9 cellular contexts compared by ENCODE assay signal in genomic region chr16:23597003-23597756, GRCh38. TPM values are rescaled to one million over a fixed set of nuclear protein-coding genes. Genes with fewer than 3 reads are reported as not detected.
DNase-seq lines count a peak whose midpoint lies in the region; ATAC-seq, FAIRE-seq and TF ChIP-seq lines count a peak whose summit lies in the region.
"Had no signal": no experiment of that assay in that cellular context is flagged by ENCODE, and none has a peak within 500 bp of the region (broad histone marks: within the 10 kb centered on the region; RNA-seq: fewer than 3 reads in every experiment).

No MANE protein-coding gene starts in this region.

- FAIRE-seq in HepG2 (lab: Jason Lieb, UNC): peak; percentile 12
- no peak for FAIRE-seq in urothelium cell line (lab: Jason Lieb, UNC)
- FAIRE-seq: G401.6 had no signal

- H3K4me3 ChIP-seq in breast epithelium (no peak overlapping the region), HepG2 (replicated peaks in 1 of 3; ENCODE audit: insufficient read depth in 1 of 3, low read depth in 2 of 3, low read length in 3 of 3) (0 out of 6 replicates have a peak overlapping the region, but pooled peaks of 1 of the 3 experiments have one; percentile 98)

- intact Hi-C loops in MCF 10A (cut with micrococcal nuclease): no loop called here
- intact Hi-C loops in breast epithelium (cut with DNase I; ENCODE audit: low total_unique reads): no loop called here
- intact Hi-C loops in HepG2 (cut with micrococcal nuclease; ENCODE audit: unreplicated experiment): loop anchor here (2.0 kb wide), 1 partner anchor 44 kb away; the partner anchor contains the start of genes DCTN5 and PALB2

- H3K36me3 ChIP-seq in breast epithelium (no peaks in the 10 kb centered on the region), HepG2 (replicated peaks in 1 of 2; ENCODE audit: control insufficient read depth in 1 of 2, insufficient read depth in 2 of 2, low read length in 2 of 2) (peaks cover 13 to 30% of the 10 kb centered on the region in 2 experiments; a peak in 4 of 5 replicates)

- TF ChIP-seq CTCF in MCF 10A (IDR thresholded peaks at IDR 0.05; ENCODE audit: unreplicated experiment) (no peak), breast epithelium (IDR thresholded peaks at IDR 0.05) (no peak), HepG2 (CRISPR knock-in tag; IDR thresholded peaks at IDR 0.05) (peak; percentile 64)

- no peak for TF ChIP-seq EP300 in HepG2 (IDR thresholded peaks at IDR 0.05; ENCODE audit: low read depth in 2 of 2, low read length in 2 of 2)
- peak; percentile 10; the same call in 1 of the 2 replicates for TF ChIP-seq EP300 in HepG2 (CRISPR knock-in tag; IDR thresholded peaks at IDR 0.05; ENCODE audit: borderline replicate concordance)

- peak; percentile 45; the same call in 1 of the 2 replicates for TF ChIP-seq RAD21 in HepG2 (CRISPR knock-in tag; IDR thresholded peaks at IDR 0.05)

- peaks cover 4 to 9% of the 10 kb centered on the region in 2 donors for H3K4me1 ChIP-seq in breast epithelium
- peaks cover 28% of the 10 kb centered on the region for H3K4me1 ChIP-seq in HepG2 (ENCODE audit: insufficient read depth, low read length)

- peak overlapping the region; percentile 38 for H2AFZ ChIP-seq in HepG2 (ENCODE audit: low read length)

- H3K27me3 ChIP-seq in breast epithelium (no peaks in the 10 kb centered on the region), HepG2 (ENCODE audit: control insufficient read depth in 1 of 2, insufficient read depth in 2 of 2, low read length in 2 of 2) (peaks cover 0 to 5% of the 10 kb centered on the region in 2 experiments; a peak in 1 of 5 replicates)

- H3K36me3 Mint-ChIP-seq in MCF 10A (ENCODE audit: insufficient read depth, unreplicated experiment): peaks cover 28% of the 10 kb centered on the region
- peaks cover 12% of the 10 kb centered on the region for H3K36me3 Mint-ChIP-seq in activated naive CD8-positive, alpha-beta T cell treated with anti-CD3 and anti-CD28 coated beads for 36 hours

- H3K79me2 ChIP-seq in HepG2 (ENCODE audit: insufficient read depth, low read length): peaks cover 37% of the 10 kb centered on the region

- DNase-seq in MCF 10A (ENCODE audit: unreplicated experiment): peak; percentile 44
- no peak for DNase-seq in breast epithelium (ENCODE audit: low spot score in 2 of 2)
- peak; percentile 47 to 58 for DNase-seq in NCI-H526 (lab: John Stamatoyannopoulos, UW)
- DNase-seq in activated naive CD8-positive, alpha-beta T cell treated with anti-CD3 and anti-CD28 coated beads for 36 hours: peak; percentile 11
- peak; percentile 71 for DNase-seq in HepG2 (ENCODE audit: low spot score)
- no peak for DNase-seq in urothelium cell line (ENCODE audit: low spot score)
- DNase-seq in SKM-1 (lab: John Stamatoyannopoulos, UW; ENCODE audit: unreplicated experiment): no peak
- no peak for DNase-seq in AG08396 (ENCODE audit: low spot score)

- no peak overlapping the region for H3K4me3 Mint-ChIP-seq in MCF 10A (ENCODE audit: unreplicated experiment)
- H3K4me3 Mint-ChIP-seq in activated naive CD8-positive, alpha-beta T cell treated with anti-CD3 and anti-CD28 coated beads for 36 hours: no peak overlapping the region

- no peaks in the 10 kb centered on the region for H3K9me3 Mint-ChIP-seq in MCF 10A (ENCODE audit: unreplicated experiment)
- no peaks in the 10 kb centered on the region for H3K9me3 Mint-ChIP-seq in activated naive CD8-positive, alpha-beta T cell treated with anti-CD3 and anti-CD28 coated beads for 36 hours

- peaks cover 18% of the 10 kb centered on the region for H4K20me1 ChIP-seq in HepG2 (ENCODE audit: insufficient read depth, low read length)

- peak overlapping the region; percentile 79 for H3K4me2 ChIP-seq in HepG2 (ENCODE audit: low read depth, low read length)

- WGBS in HepG2 (ENCODE audit: low lambda C conversion rate): 83% methylated on average over 11 of the region's 11 CpGs

- H3K9me3 ChIP-seq in breast epithelium: no peaks in the 10 kb centered on the region
- no peaks in the 10 kb centered on the region for H3K9me3 ChIP-seq in HepG2 (ENCODE audit: low read length)

- H3K27me3 Mint-ChIP-seq in MCF 10A (ENCODE audit: insufficient read depth, unreplicated experiment): no peaks in the 10 kb centered on the region
- no peaks in the 10 kb centered on the region for H3K27me3 Mint-ChIP-seq in activated naive CD8-positive, alpha-beta T cell treated with anti-CD3 and anti-CD28 coated beads for 36 hours

- peak overlapping the region; percentile 51 for H3K27ac Mint-ChIP-seq in MCF 10A (ENCODE audit: low read depth, unreplicated experiment)
- H3K27ac Mint-ChIP-seq in activated naive CD8-positive, alpha-beta T cell treated with anti-CD3 and anti-CD28 coated beads for 36 hours: peak overlapping the region; percentile 26

- H3K4me1 Mint-ChIP-seq in MCF 10A (ENCODE audit: insufficient read depth, unreplicated experiment): peaks cover 6% of the 10 kb centered on the region
- H3K4me1 Mint-ChIP-seq in activated naive CD8-positive, alpha-beta T cell treated with anti-CD3 and anti-CD28 coated beads for 36 hours: peaks cover 11% of the 10 kb centered on the region

- H3K27ac ChIP-seq in breast epithelium: no peak overlapping the region
- peak overlapping the region; percentile 80 for H3K27ac ChIP-seq in HepG2 (ENCODE audit: extremely low read length, insufficient read depth, low read length)

- TF ChIP-seq POLR2A in breast epithelium (IDR thresholded peaks at IDR 0.05): no peak
- no peak for TF ChIP-seq POLR2A in HepG2 (IDR thresholded peaks at IDR 0.05; ENCODE audit: insufficient read depth in 1 of 2, low read depth in 2 of 2, low read length in 2 of 2)

- in situ Hi-C loops in HepG2 (cut with HindIII; ENCODE audit: extremely low pct_ligation_motif_present, low pct_unique_long_range_greater_than_20kb): no loop called here

- POLR2A ChIA-PET in MCF 10A (lab: Yijun Ruan, JAX) (interaction anchor here (0.6 to 2.4 kb wide), 8 partner anchors 9 to 44 kb away, joined by 3 to 10 read pairs (median 5); partner anchors contain the start of genes DCTN5, EARS2, PALB2 and UBFD1), HepG2 (lab: Yijun Ruan, JAX) (interaction anchor here (1.0 to 2.2 kb wide), 7 partner anchors 16 to 58 kb away, joined by 3 to 28 read pairs (median 5); partner anchors contain the start of genes DCTN5, EARS2, PALB2 and UBFD1)

- CTCF ChIA-PET in MCF 10A (lab: Yijun Ruan, JAX) (interaction anchor here (0.6 to 2.1 kb wide), 26 partner anchors 8 to 683 kb away, joined by 3 to 12 read pairs (median 4); no protein-coding TSS in a partner anchor), HepG2 (lab: Yijun Ruan, JAX; ENCODE audit: low intra/inter-chr PET ratio, low total read pairs) (interaction anchor here (2.2 to 2.5 kb wide), 2 partner anchors 40 to 162 kb away, joined by 10 to 12 read pairs; partner anchors contain the start of genes EARS2 and UBFD1)

- peak overlapping the region; percentile 97; the same call in 1 of the 2 replicates for H3K9ac ChIP-seq in HepG2 (ENCODE audit: insufficient read depth, low read depth, low read length)

- ATAC-seq in HepG2: peak; percentile 50

- BruUV-seq in MCF 10A (replicated peaks; lab: Mats Ljungman, UMichigan) (no TSS peak), HepG2 (replicated peaks; lab: Mats Ljungman, UMichigan) (no TSS peak)

RNA-seq across cellular contexts. Expression of gene NDUFAB1, which starts 1.1 kb away (rescaled TPM):
- total RNA-seq in MCF 10A (2022): 98.3 and 112 TPM in 2 replicates
- 10 to 100 TPM; 59.4 to 75.1 (median 64.6) TPM for total RNA-seq in breast epithelium
- total RNA-seq in activated naive CD8-positive, alpha-beta T cell treated with anti-CD3 and anti-CD28 coated beads for 36 hours: 100 to 1,000 TPM; 175 to 183 TPM
- total RNA-seq in HepG2 (2016; rRNA removed; fragmentation: Illumina TruSeq; extraction: Trizol): 601 and 760 TPM in 2 replicates
- total RNA-seq in HepG2 (2016; cell fraction: cytosol; rRNA removed; fragmentation: Illumina TruSeq; extraction: Trizol; ENCODE audit: low read depth): 295 and 299 TPM in 2 replicates
- 602 and 798 TPM in 2 replicates for total RNA-seq in HepG2 (2016; cell fraction: insoluble cytoplasmic fraction; rRNA removed; fragmentation: Illumina TruSeq; extraction: Trizol)
- 285 and 300 TPM in 2 replicates for total RNA-seq in HepG2 (2016; cell fraction: membrane; rRNA removed; fragmentation: Illumina TruSeq; extraction: Trizol)
- total RNA-seq in HepG2 (2016; cell fraction: nucleus; rRNA removed; fragmentation: Illumina TruSeq; extraction: Trizol): 185 and 192 TPM in 2 replicates
- polyA plus RNA-seq in HepG2 (2011; rRNA removed): 192 and 221 TPM in 2 replicates
- polyA plus RNA-seq in HepG2 (2011; cell fraction: cytosol; rRNA removed): 288 and 387 TPM in 2 replicates
- 84.1 and 87.7 TPM in 2 replicates for polyA plus RNA-seq in HepG2 (2011; cell fraction: nucleus; rRNA removed)
- polyA plus RNA-seq in HepG2 (2012): 224 and 262 TPM in 2 replicates
- polyA plus RNA-seq in HepG2 (2016; cell fraction: cytosol; fragmentation: Illumina TruSeq; extraction: Trizol; ENCODE audit: low read depth): 233 and 257 TPM in 2 replicates
- 608 and 670 TPM in 2 replicates for polyA plus RNA-seq in HepG2 (2016; cell fraction: insoluble cytoplasmic fraction; fragmentation: Illumina TruSeq; extraction: Trizol; ENCODE audit: low read depth)
- polyA plus RNA-seq in HepG2 (2016; cell fraction: membrane; fragmentation: Illumina TruSeq; extraction: Trizol; ENCODE audit: low read depth): 191 and 215 TPM in 2 replicates
- 276 and 279 TPM in 2 replicates for polyA plus RNA-seq in HepG2 (2016; cell fraction: nucleus; fragmentation: Illumina TruSeq; extraction: Trizol; ENCODE audit: insufficient read depth, low read depth)
- 41.0 and 74.5 TPM in 2 replicates for polyA minus RNA-seq in HepG2 (2011; rRNA and poly(A)+ RNA removed; ENCODE audit: low replicate concordance)
- 75.4 and 99.6 TPM in 2 replicates for polyA minus RNA-seq in HepG2 (2011; cell fraction: cytosol; rRNA and poly(A)+ RNA removed)
- polyA minus RNA-seq in HepG2 (2011; cell fraction: nucleus; rRNA and poly(A)+ RNA removed): 33.9 and 41.0 TPM in 2 replicates

RNA-seq across cellular contexts. Expression of gene UBFD1, which starts 39.7 kb away (rescaled TPM):
- total RNA-seq in MCF 10A (2022) (49.1 and 50.8 TPM in 2 replicates), breast epithelium (10 to 100 TPM; 59.0 to 90.6 (median 65.2) TPM), HepG2 (2016; rRNA removed; fragmentation: Illumina TruSeq; extraction: Trizol) (111 and 142 TPM in 2 replicates)
- 10 to 100 TPM; 60.4 to 62.7 TPM for total RNA-seq in activated naive CD8-positive, alpha-beta T cell treated with anti-CD3 and anti-CD28 coated beads for 36 hours
- 27.2 and 33.8 TPM in 2 replicates for total RNA-seq in HepG2 (2016; cell fraction: cytosol; rRNA removed; fragmentation: Illumina TruSeq; extraction: Trizol; ENCODE audit: low read depth)
- total RNA-seq in HepG2 (2016; cell fraction: insoluble cytoplasmic fraction; rRNA removed; fragmentation: Illumina TruSeq; extraction: Trizol): 112 and 143 TPM in 2 replicates
- 46.0 and 47.2 TPM in 2 replicates for total RNA-seq in HepG2 (2016; cell fraction: membrane; rRNA removed; fragmentation: Illumina TruSeq; extraction: Trizol)
- 80.6 and 99.3 TPM in 2 replicates for total RNA-seq in HepG2 (2016; cell fraction: nucleus; rRNA removed; fragmentation: Illumina TruSeq; extraction: Trizol)
- 97.6 and 100 TPM in 2 replicates for polyA plus RNA-seq in HepG2 (2011; rRNA removed)
- 98.1 and 112 TPM in 2 replicates for polyA plus RNA-seq in HepG2 (2011; cell fraction: cytosol; rRNA removed)
- 129 and 137 TPM in 2 replicates for polyA plus RNA-seq in HepG2 (2011; cell fraction: nucleus; rRNA removed)
- 83.8 and 88.4 TPM in 2 replicates for polyA plus RNA-seq in HepG2 (2012)
- polyA plus RNA-seq in HepG2 (2016; cell fraction: cytosol; fragmentation: Illumina TruSeq; extraction: Trizol; ENCODE audit: low read depth): 31.2 and 32.8 TPM in 2 replicates
- polyA plus RNA-seq in HepG2 (2016; cell fraction: insoluble cytoplasmic fraction; fragmentation: Illumina TruSeq; extraction: Trizol; ENCODE audit: low read depth): 119 and 123 TPM in 2 replicates
- 30.0 and 32.3 TPM in 2 replicates for polyA plus RNA-seq in HepG2 (2016; cell fraction: membrane; fragmentation: Illumina TruSeq; extraction: Trizol; ENCODE audit: low read depth)
- 89.9 and 95.2 TPM in 2 replicates for polyA plus RNA-seq in HepG2 (2016; cell fraction: nucleus; fragmentation: Illumina TruSeq; extraction: Trizol; ENCODE audit: insufficient read depth, low read depth)
- 49.6 and 117 TPM in 2 replicates for polyA minus RNA-seq in HepG2 (2011; rRNA and poly(A)+ RNA removed; ENCODE audit: low replicate concordance)
- 61.7 and 68.8 TPM in 2 replicates for polyA minus RNA-seq in HepG2 (2011; cell fraction: cytosol; rRNA and poly(A)+ RNA removed)
- 155 and 167 TPM in 2 replicates for polyA minus RNA-seq in HepG2 (2011; cell fraction: nucleus; rRNA and poly(A)+ RNA removed)

RNA-seq across cellular contexts. Expression of gene EARS2, which starts 40.0 kb away (rescaled TPM):
- total RNA-seq in MCF 10A (2022): 24.4 and 32.8 TPM in 2 replicates
- total RNA-seq in breast epithelium: 10 to 100 TPM; 22.4 to 25.9 (median 25.0) TPM
- total RNA-seq in activated naive CD8-positive, alpha-beta T cell treated with anti-CD3 and anti-CD28 coated beads for 36 hours: 10 to 100 TPM; 25.2 to 30.4 TPM
- 80.4 and 84.2 TPM in 2 replicates for total RNA-seq in HepG2 (2016; rRNA removed; fragmentation: Illumina TruSeq; extraction: Trizol)
- total RNA-seq in HepG2 (2016; cell fraction: cytosol; rRNA removed; fragmentation: Illumina TruSeq; extraction: Trizol; ENCODE audit: low read depth): 18.1 and 20.7 TPM in 2 replicates
- 79.1 and 84.4 TPM in 2 replicates for total RNA-seq in HepG2 (2016; cell fraction: insoluble cytoplasmic fraction; rRNA removed; fragmentation: Illumina TruSeq; extraction: Trizol)
- 44.8 and 49.7 TPM in 2 replicates for total RNA-seq in HepG2 (2016; cell fraction: membrane; rRNA removed; fragmentation: Illumina TruSeq; extraction: Trizol)
- total RNA-seq in HepG2 (2016; cell fraction: nucleus; rRNA removed; fragmentation: Illumina TruSeq; extraction: Trizol): 64.8 and 79.0 TPM in 2 replicates
- polyA plus RNA-seq in HepG2 (2011; rRNA removed): 49.4 and 54.7 TPM in 2 replicates
- 41.5 and 46.7 TPM in 2 replicates for polyA plus RNA-seq in HepG2 (2011; cell fraction: cytosol; rRNA removed)
- polyA plus RNA-seq in HepG2 (2011; cell fraction: nucleus; rRNA removed): 131 and 162 TPM in 2 replicates
- polyA plus RNA-seq in HepG2 (2012): 27.0 and 35.2 TPM in 2 replicates
- 8.2 and 10.2 TPM in 2 replicates for polyA plus RNA-seq in HepG2 (2016; cell fraction: cytosol; fragmentation: Illumina TruSeq; extraction: Trizol; ENCODE audit: low read depth)
- 69.7 and 75.5 TPM in 2 replicates for polyA plus RNA-seq in HepG2 (2016; cell fraction: insoluble cytoplasmic fraction; fragmentation: Illumina TruSeq; extraction: Trizol; ENCODE audit: low read depth)
- 20.9 and 22.2 TPM in 2 replicates for polyA plus RNA-seq in HepG2 (2016; cell fraction: membrane; fragmentation: Illumina TruSeq; extraction: Trizol; ENCODE audit: low read depth)
- 59.4 and 64.9 TPM in 2 replicates for polyA plus RNA-seq in HepG2 (2016; cell fraction: nucleus; fragmentation: Illumina TruSeq; extraction: Trizol; ENCODE audit: insufficient read depth, low read depth)
- 142 and 329 TPM in 2 replicates for polyA minus RNA-seq in HepG2 (2011; rRNA and poly(A)+ RNA removed; ENCODE audit: low replicate concordance)
- polyA minus RNA-seq in HepG2 (2011; cell fraction: cytosol; rRNA and poly(A)+ RNA removed): 36.3 and 43.7 TPM in 2 replicates
- polyA minus RNA-seq in HepG2 (2011; cell fraction: nucleus; rRNA and poly(A)+ RNA removed): 112 and 117 TPM in 2 replicates

RNA-seq across cellular contexts. Expression of gene PALB2, which starts 43.9 kb away (rescaled TPM):
- 13.7 and 20.8 TPM in 2 replicates for total RNA-seq in MCF 10A (2022)
- 10 to 100 TPM; 10.4 to 18.6 (median 10.5) TPM for total RNA-seq in breast epithelium
- 10 to 100 TPM; 30.9 to 32.4 TPM for total RNA-seq in activated naive CD8-positive, alpha-beta T cell treated with anti-CD3 and anti-CD28 coated beads for 36 hours
- total RNA-seq in HepG2 (2016; rRNA removed; fragmentation: Illumina TruSeq; extraction: Trizol): 40.9 and 58.5 TPM in 2 replicates
- total RNA-seq in HepG2 (2016; cell fraction: cytosol; rRNA removed; fragmentation: Illumina TruSeq; extraction: Trizol; ENCODE audit: low read depth): 19.0 and 19.8 TPM in 2 replicates
- total RNA-seq in HepG2 (2016; cell fraction: insoluble cytoplasmic fraction; rRNA removed; fragmentation: Illumina TruSeq; extraction: Trizol): 40.7 and 53.7 TPM in 2 replicates
- total RNA-seq in HepG2 (2016; cell fraction: membrane; rRNA removed; fragmentation: Illumina TruSeq; extraction: Trizol): 34.7 and 41.1 TPM in 2 replicates
- total RNA-seq in HepG2 (2016; cell fraction: nucleus; rRNA removed; fragmentation: Illumina TruSeq; extraction: Trizol): 36.5 and 40.9 TPM in 2 replicates
- polyA plus RNA-seq in HepG2 (2011; rRNA removed): 11.0 and 12.1 TPM in 2 replicates
- polyA plus RNA-seq in HepG2 (2011; cell fraction: cytosol; rRNA removed): 6.6 and 10.2 TPM in 2 replicates
- 9.5 and 11.4 TPM in 2 replicates for polyA plus RNA-seq in HepG2 (2011; cell fraction: nucleus; rRNA removed)
- 15.7 and 25.4 TPM in 2 replicates for polyA plus RNA-seq in HepG2 (2012)
- polyA plus RNA-seq in HepG2 (2016; cell fraction: cytosol; fragmentation: Illumina TruSeq; extraction: Trizol; ENCODE audit: low read depth): 3.9 and 4.1 TPM in 2 replicates
- 58.1 and 60.2 TPM in 2 replicates for polyA plus RNA-seq in HepG2 (2016; cell fraction: insoluble cytoplasmic fraction; fragmentation: Illumina TruSeq; extraction: Trizol; ENCODE audit: low read depth)
- polyA plus RNA-seq in HepG2 (2016; cell fraction: membrane; fragmentation: Illumina TruSeq; extraction: Trizol; ENCODE audit: low read depth): 14.0 and 15.7 TPM in 2 replicates
- polyA plus RNA-seq in HepG2 (2016; cell fraction: nucleus; fragmentation: Illumina TruSeq; extraction: Trizol; ENCODE audit: insufficient read depth, low read depth): 51.4 and 67.7 TPM in 2 replicates
- 16.5 and 19.6 TPM in 2 replicates for polyA minus RNA-seq in HepG2 (2011; rRNA and poly(A)+ RNA removed; ENCODE audit: low replicate concordance)
- 14.5 and 17.8 TPM in 2 replicates for polyA minus RNA-seq in HepG2 (2011; cell fraction: cytosol; rRNA and poly(A)+ RNA removed)
- polyA minus RNA-seq in HepG2 (2011; cell fraction: nucleus; rRNA and poly(A)+ RNA removed): 32.6 and 35.8 TPM in 2 replicates

RNA-seq across cellular contexts. Expression of gene DCTN5, which starts 44.1 kb away (rescaled TPM):
- total RNA-seq in MCF 10A (2022) (66.6 and 84.8 TPM in 2 replicates), breast epithelium (10 to 100 TPM; 29.5 to 41.8 (median 41.3) TPM), HepG2 (2016; rRNA removed; fragmentation: Illumina TruSeq; extraction: Trizol) (207 and 352 TPM in 2 replicates)
- 10 to 100 TPM; 81.3 to 88.0 TPM for total RNA-seq in activated naive CD8-positive, alpha-beta T cell treated with anti-CD3 and anti-CD28 coated beads for 36 hours
- 20.5 and 23.4 TPM in 2 replicates for total RNA-seq in HepG2 (2016; cell fraction: cytosol; rRNA removed; fragmentation: Illumina TruSeq; extraction: Trizol; ENCODE audit: low read depth)
- 209 and 347 TPM in 2 replicates for total RNA-seq in HepG2 (2016; cell fraction: insoluble cytoplasmic fraction; rRNA removed; fragmentation: Illumina TruSeq; extraction: Trizol)
- 72.8 and 82.2 TPM in 2 replicates for total RNA-seq in HepG2 (2016; cell fraction: membrane; rRNA removed; fragmentation: Illumina TruSeq; extraction: Trizol)
- 132 and 133 TPM in 2 replicates for total RNA-seq in HepG2 (2016; cell fraction: nucleus; rRNA removed; fragmentation: Illumina TruSeq; extraction: Trizol)
- polyA plus RNA-seq in HepG2 (2011; rRNA removed): 104 and 105 TPM in 2 replicates
- polyA plus RNA-seq in HepG2 (2011; cell fraction: cytosol; rRNA removed): 63.7 and 85.8 TPM in 2 replicates
- 63.0 and 74.7 TPM in 2 replicates for polyA plus RNA-seq in HepG2 (2011; cell fraction: nucleus; rRNA removed)
- polyA plus RNA-seq in HepG2 (2012): 94.7 and 110 TPM in 2 replicates
- polyA plus RNA-seq in HepG2 (2016; cell fraction: cytosol; fragmentation: Illumina TruSeq; extraction: Trizol; ENCODE audit: low read depth): 19.7 and 22.2 TPM in 2 replicates
- 226 and 246 TPM in 2 replicates for polyA plus RNA-seq in HepG2 (2016; cell fraction: insoluble cytoplasmic fraction; fragmentation: Illumina TruSeq; extraction: Trizol; ENCODE audit: low read depth)
- 43.6 and 49.0 TPM in 2 replicates for polyA plus RNA-seq in HepG2 (2016; cell fraction: membrane; fragmentation: Illumina TruSeq; extraction: Trizol; ENCODE audit: low read depth)
- 155 and 179 TPM in 2 replicates for polyA plus RNA-seq in HepG2 (2016; cell fraction: nucleus; fragmentation: Illumina TruSeq; extraction: Trizol; ENCODE audit: insufficient read depth, low read depth)
- 138 and 162 TPM in 2 replicates for polyA minus RNA-seq in HepG2 (2011; rRNA and poly(A)+ RNA removed; ENCODE audit: low replicate concordance)
- polyA minus RNA-seq in HepG2 (2011; cell fraction: cytosol; rRNA and poly(A)+ RNA removed): 44.3 and 44.4 TPM in 2 replicates
- polyA minus RNA-seq in HepG2 (2011; cell fraction: nucleus; rRNA and poly(A)+ RNA removed): 115 and 133 TPM in 2 replicates

Comparison
In these comparisons a context has a peak if more than half of its experiments do, and no peak if none do; other contexts are left out.
1. DNase-seq: peak in MCF 10A (single experiment), NCI-H526 (2 of 2), activated naive CD8-positive, alpha-beta T cell treated with anti-CD3 and anti-CD28 coated beads for 36 hours (single experiment) and HepG2 (single experiment); none in breast epithelium (0 of 2), urothelium cell line (single experiment), SKM-1 (single experiment) and AG08396 (single experiment).